In the genomic region with DNA sequence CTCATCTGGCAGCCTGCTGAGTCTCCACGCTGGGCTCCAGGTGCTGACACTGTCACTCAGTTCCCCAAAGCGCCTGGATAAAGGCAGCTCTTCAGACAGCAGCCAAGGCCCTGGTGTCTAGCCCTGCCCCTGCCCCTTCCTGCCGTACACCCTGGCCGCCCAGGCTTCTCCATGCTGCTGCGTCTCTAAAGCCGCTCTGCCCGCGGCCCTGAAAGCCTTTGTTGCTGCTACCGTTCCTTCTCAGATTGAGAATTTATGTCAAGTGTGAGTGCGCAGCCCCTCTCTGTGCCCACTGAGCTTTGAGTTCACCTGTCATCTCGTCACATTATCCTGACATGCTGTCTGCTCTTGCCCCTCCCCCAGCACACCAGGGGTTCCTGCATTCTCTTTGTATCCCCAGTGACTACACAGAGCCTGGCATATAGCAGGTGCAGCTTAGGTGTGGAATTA, we compare ENCODE assay signal across 28 cellular contexts.
DNase-seq lines count a peak whose midpoint lies in the region; ATAC-seq and TF ChIP-seq lines count a peak whose summit lies in the region.
"Had no signal": no experiment of that assay in that cellular context is flagged by ENCODE, and none has a peak within 500 bp of the region (broad histone marks: within the 10 kb centered on the region; RNA-seq: fewer than 3 reads in every experiment).

No MANE protein-coding gene starts in this region.

- H3K27ac ChIP-seq in neural cell (ENCODE audit: low read length): peak overlapping the region; percentile 96
- H3K27ac ChIP-seq: adrenal gland, brain microvascular endothelial cell, gastrocnemius medialis had no signal

- DNase-seq in NCI-H2081 (lab: John Stamatoyannopoulos, UW): peak; percentile 17 to 69
- DNase-seq in NCI-H2081 treated with DMSO at 0.1 percent for 48 hours (lab: John Stamatoyannopoulos, UW): no peak
- peak; percentile 54 to 97 (median 90) for DNase-seq in NCI-H1417 (lab: John Stamatoyannopoulos, UW)
- DNase-seq in NCI-H774 (lab: John Stamatoyannopoulos, UW): peak; percentile 49
- DNase-seq in kidney glomerular epithelial cell (lab: John Stamatoyannopoulos, UW): no peak
- no peak for DNase-seq in H4 (ENCODE audit: low spot score)
- DNase-seq: activated CD4-positive, alpha-beta T cell treated with anti-CD3 and anti-CD28 coated beads for 36 hours; activated CD8-positive, alpha-beta memory T cell treated with anti-CD3 and anti-CD28 coated beads for 24 hours; activated naive CD4-positive, alpha-beta T cell; activated T-cell treated with anti-CD3 and anti-CD28 coated beads, Interleukin-2, amount 50 U/mL, for 24 hours; adrenal gland; AML-193; brain microvascular endothelial cell; CD8-positive, alpha-beta memory T cell; effector memory CD4-positive, alpha-beta T cell; gastrocnemius medialis; HCEC 1CT; mesenchymal stem cell; MG63; NCI-H1930; NCI-H82; PC-3; stimulated activated CD4-positive, alpha-beta T cell treated with anti-CD3 and anti-CD28 coated beads, Interleukin-12 subunit alpha, Interleukin-12 subunit beta, amount 100 ng/mL, for 4 hours; T-cell; trophoblast cell had no signal

- peak overlapping the region; percentile 56 for H2AFZ ChIP-seq in neural cell (ENCODE audit: low read depth, low read length)

- TF ChIP-seq EP300 in neural cell (conservative IDR thresholded peaks at IDR 0.05; ENCODE audit: poor library complexity, severe bottlenecking): peak; percentile 99

- peak; percentile 48 for TF ChIP-seq RAD21 in neural cell (conservative IDR thresholded peaks at IDR 0.05)

- no peaks in the 10 kb centered on the region for H3K79me2 ChIP-seq in neural cell (replicated peaks; ENCODE audit: insufficient read depth, low read length)

- no peaks in the 10 kb centered on the region for H4K20me1 ChIP-seq in neural cell (ENCODE audit: insufficient read depth)

- H3K9ac ChIP-seq in neural cell (ENCODE audit: low read length): peak overlapping the region; percentile 71

- H3K9me2 ChIP-seq in neural cell (ENCODE audit: insufficient read depth, low read length): no peaks in the 10 kb centered on the region

- no peaks in the 10 kb centered on the region for H3K36me3 ChIP-seq in neural cell (ENCODE audit: insufficient read depth, low read length)
- H3K36me3 ChIP-seq: adrenal gland, brain microvascular endothelial cell, gastrocnemius medialis, MG63 had no signal

- ATAC-seq in HG02678 (IDR thresholded peaks at IDR 0.05; ENCODE audit: unreplicated experiment): no peak
- ATAC-seq: activated CD4-positive, alpha-beta T cell treated with anti-CD3 and anti-CD28 coated beads for 36 hours; gastrocnemius medialis; K562; T-cell had no signal

- no peaks in the 10 kb centered on the region for H3K27me3 ChIP-seq in neural cell (ENCODE audit: insufficient read depth, low read depth, low read length)
- H3K27me3 ChIP-seq: adrenal gland, gastrocnemius medialis, MG63 had no signal

- H3K4me2 ChIP-seq in neural cell (ENCODE audit: low read length): no peak overlapping the region

- no peaks in the 10 kb centered on the region for H3K9me3 ChIP-seq in neural cell (ENCODE audit: low read length)
- H3K9me3 ChIP-seq: adrenal gland, gastrocnemius medialis, MG63 had no signal

- peak overlapping the region; percentile 45 for H3K4me3 ChIP-seq in neural cell (ENCODE audit: low read length)
- H3K4me3 ChIP-seq: adrenal gland, gastrocnemius medialis, K562, MG63 had no signal

- no peaks in the 10 kb centered on the region for H3F3A ChIP-seq in neural cell (ENCODE audit: insufficient read depth, low read length, poor library complexity, severe bottlenecking)

- peak; percentile 11 for TF ChIP-seq CTCF in neural cell (IDR thresholded peaks at IDR 0.05; ENCODE audit: poor library complexity, severe bottlenecking)

TF ChIP-seq in neural cell, 6 proteins besides CTCF, POLR2A, EP300 and RAD21:
- TF ChIP-seq EZH2 (IDR thresholded peaks at IDR 0.05; ENCODE audit: borderline replicate concordance, insufficient read depth, low read length, poor library complexity, severe bottlenecking) (no peak), POLR2AphosphoS5 (IDR thresholded peaks at IDR 0.05) (peak; percentile 95), MXI1 (conservative IDR thresholded peaks at IDR 0.05; ENCODE audit: poor library complexity, severe bottlenecking) (no peak), SMC3 (conservative IDR thresholded peaks at IDR 0.05; ENCODE audit: poor library complexity) (peak; percentile 28)
- TF ChIP-seq, protein P1, sequence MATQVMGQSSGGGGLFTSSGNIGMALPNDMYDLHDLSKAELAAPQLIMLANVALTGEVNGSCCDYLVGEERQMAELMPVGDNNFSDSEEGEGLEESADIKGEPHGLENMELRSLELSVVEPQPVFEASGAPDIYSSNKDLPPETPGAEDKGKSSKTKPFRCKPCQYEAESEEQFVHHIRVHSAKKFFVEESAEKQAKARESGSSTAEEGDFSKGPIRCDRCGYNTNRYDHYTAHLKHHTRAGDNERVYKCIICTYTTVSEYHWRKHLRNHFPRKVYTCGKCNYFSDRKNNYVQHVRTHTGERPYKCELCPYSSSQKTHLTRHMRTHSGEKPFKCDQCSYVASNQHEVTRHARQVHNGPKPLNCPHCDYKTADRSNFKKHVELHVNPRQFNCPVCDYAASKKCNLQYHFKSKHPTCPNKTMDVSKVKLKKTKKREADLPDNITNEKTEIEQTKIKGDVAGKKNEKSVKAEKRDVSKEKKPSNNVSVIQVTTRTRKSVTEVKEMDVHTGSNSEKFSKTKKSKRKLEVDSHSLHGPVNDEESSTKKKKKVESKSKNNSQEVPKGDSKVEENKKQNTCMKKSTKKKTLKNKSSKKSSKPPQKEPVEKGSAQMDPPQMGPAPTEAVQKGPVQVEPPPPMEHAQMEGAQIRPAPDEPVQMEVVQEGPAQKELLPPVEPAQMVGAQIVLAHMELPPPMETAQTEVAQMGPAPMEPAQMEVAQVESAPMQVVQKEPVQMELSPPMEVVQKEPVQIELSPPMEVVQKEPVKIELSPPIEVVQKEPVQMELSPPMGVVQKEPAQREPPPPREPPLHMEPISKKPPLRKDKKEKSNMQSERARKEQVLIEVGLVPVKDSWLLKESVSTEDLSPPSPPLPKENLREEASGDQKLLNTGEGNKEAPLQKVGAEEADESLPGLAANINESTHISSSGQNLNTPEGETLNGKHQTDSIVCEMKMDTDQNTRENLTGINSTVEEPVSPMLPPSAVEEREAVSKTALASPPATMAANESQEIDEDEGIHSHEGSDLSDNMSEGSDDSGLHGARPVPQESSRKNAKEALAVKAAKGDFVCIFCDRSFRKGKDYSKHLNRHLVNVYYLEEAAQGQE (IDR thresholded peaks at IDR 0.05; ENCODE audit: borderline replicate concordance): peak; percentile 77

Comparison
In these comparisons a context has a peak if more than half of its experiments do, and no peak if none do; other contexts are left out.
1. DNase-seq: peak in NCI-H2081 (2 of 2), NCI-H1417 (3 of 3) and NCI-H774 (single experiment); none in NCI-H2081 treated with DMSO at 0.1 percent for 48 hours (single experiment), kidney glomerular epithelial cell (single experiment) and H4 (single experiment).